ENCODE assay signal across 1 cellular context in the genomic region with DNA sequence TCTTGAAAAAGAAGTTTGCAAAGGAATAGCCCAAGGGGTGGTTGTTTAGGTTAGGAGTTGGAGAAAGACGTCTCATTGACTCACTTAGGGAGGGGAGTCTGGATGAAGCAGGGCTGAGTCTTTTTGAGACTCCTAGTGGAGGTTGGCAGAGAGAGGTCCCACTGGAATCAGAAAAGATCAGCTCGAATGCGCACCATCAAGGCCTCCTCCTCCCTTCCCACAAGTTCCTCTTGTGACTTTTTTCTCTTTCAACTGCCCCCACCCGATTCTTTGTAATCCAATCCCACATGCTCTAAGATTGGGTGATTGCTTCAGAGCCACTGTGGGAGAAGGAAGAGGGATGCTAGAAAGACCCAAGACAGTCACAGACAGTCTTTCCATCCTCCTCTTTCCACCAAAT.
TF ChIP-seq lines count a peak whose summit lies in the region.

No MANE protein-coding gene starts in this region.

TF ChIP-seq in SK-N-SH treated with all-trans-retinoic acid at 6 μM for 48 hours, 23 proteins besides CTCF, POLR2A, EP300 and RAD21 (continued from another document):
- TF ChIP-seq POU6F1 (CRISPR knock-in tag; IDR thresholded peaks at IDR 0.05; ENCODE audit: borderline replicate concordance, low read depth) (no peak), ISL1 (CRISPR knock-in tag; IDR thresholded peaks at IDR 0.05) (no peak), BACH2 (CRISPR knock-in tag; IDR thresholded peaks at IDR 0.05; ENCODE audit: borderline replicate concordance) (no peak), TCF4 (CRISPR knock-in tag; IDR thresholded peaks at IDR 0.05; ENCODE audit: borderline replicate concordance) (no peak), ESRRG (CRISPR knock-in tag; IDR thresholded peaks at IDR 0.05) (no peak), OSR1 (CRISPR knock-in tag; IDR thresholded peaks at IDR 0.05) (no peak), CSRNP3 (CRISPR knock-in tag; IDR thresholded peaks at IDR 0.05) (no peak), CSDC2 (CRISPR knock-in tag; IDR thresholded peaks at IDR 0.05) (no peak), ZC3H10 (CRISPR knock-in tag; IDR thresholded peaks at IDR 0.05) (no peak), PPARA (CRISPR knock-in tag; IDR thresholded peaks at IDR 0.05; ENCODE audit: borderline replicate concordance) (no peak), ARNTL (CRISPR knock-in tag; IDR thresholded peaks at IDR 0.05; ENCODE audit: borderline replicate concordance, low read depth) (no peak), RARB (CRISPR knock-in tag; IDR thresholded peaks at IDR 0.05) (no peak), ZNF70 (CRISPR knock-in tag; IDR thresholded peaks at IDR 0.05) (no peak), SNAI2 (CRISPR knock-in tag; IDR thresholded peaks at IDR 0.05) (no peak)
